In genomic region chr5:175692996-175693700, GRCh38 we compare ENCODE assay signal across 16 cellular contexts. TPM values are rescaled to one million over a fixed set of nuclear protein-coding genes. Genes with fewer than 3 reads are reported as not detected.
DNase-seq lines count a peak whose midpoint lies in the region; ATAC-seq and TF ChIP-seq lines count a peak whose summit lies in the region.
"Had no signal": no experiment of that assay in that cellular context is flagged by ENCODE, and none has a peak within 500 bp of the region (broad histone marks: within the 10 kb centered on the region; RNA-seq: fewer than 3 reads in every experiment).

No MANE protein-coding gene starts in this region.

- no peaks in the 10 kb centered on the region for H3K36me3 ChIP-seq in left ventricle myocardium inferior
- H3K36me3 ChIP-seq in suprapubic skin = no peaks in the 10 kb centered on the region

- H3K9me3 ChIP-seq in left ventricle myocardium inferior (replicated peaks) = no peaks in the 10 kb centered on the region
- no peaks in the 10 kb centered on the region for H3K9me3 ChIP-seq in suprapubic skin

- WGBS in suprapubic skin = 55% methylated on average over 10 of the region's 12 CpGs

- peak overlapping the region; percentile 84 for H3K27ac Mint-ChIP-seq in activated naive CD4-positive, alpha-beta T cell treated with anti-CD3 and anti-CD28 coated beads, Interleukin-2, amount 50 U/mL, for 24 hours

- H3K4me3 ChIP-seq in left ventricle myocardium inferior (no peak overlapping the region), suprapubic skin (no peak overlapping the region)

- H3K27me3 Mint-ChIP-seq in activated naive CD4-positive, alpha-beta T cell treated with anti-CD3 and anti-CD28 coated beads, Interleukin-2, amount 50 U/mL, for 24 hours = no peaks in the 10 kb centered on the region

- peaks cover 3% of the 10 kb centered on the region for H3K36me3 Mint-ChIP-seq in activated naive CD4-positive, alpha-beta T cell treated with anti-CD3 and anti-CD28 coated beads, Interleukin-2, amount 50 U/mL, for 24 hours

- H3K9me3 Mint-ChIP-seq in activated naive CD4-positive, alpha-beta T cell treated with anti-CD3 and anti-CD28 coated beads, Interleukin-2, amount 50 U/mL, for 24 hours = no peaks in the 10 kb centered on the region
- H3K9me3 Mint-ChIP-seq: WTC11 had no signal

- intact Hi-C loops in left ventricle myocardium inferior (cut with micrococcal nuclease) = no loop called here

- H3K27ac ChIP-seq in left ventricle myocardium inferior (replicated peaks) (peak overlapping the region; percentile 54), suprapubic skin (peak overlapping the region; percentile 62)
- H3K27ac ChIP-seq: foreskin keratinocyte had no signal

- no peak for DNase-seq in activated naive CD4-positive, alpha-beta T cell treated with anti-CD3 and anti-CD28 coated beads, Interleukin-2, amount 50 U/mL, for 16 hours
- peak; percentile 64 to 68 for DNase-seq in Kasumi-1 (lab: John Stamatoyannopoulos, UW)
- no peak for DNase-seq in left ventricle myocardium inferior
- DNase-seq in suprapubic skin (ENCODE audit: low spot score in 2 of 2) = no peak
- no peak for DNase-seq in NAMALWA (ENCODE audit: low spot score)
- no peak for DNase-seq in NK-92 treated with Interleukin-12 subunit alpha and Interleukin-12 subunit beta, amount 100 ng/mL, for 24 hours (lab: John Stamatoyannopoulos, UW)
- DNase-seq: activated CD8-positive, alpha-beta memory T cell treated with anti-CD3 and anti-CD28 coated beads, Interleukin-2, amount 50 U/mL, for 4 hours; cerebellar nuclear complex; foreskin keratinocyte; GF-D8; GOT3; NCI-H1436 treated with DMSO at 0.1 percent for 48 hours had no signal

- peaks cover 65% of the 10 kb centered on the region for H3K4me1 ChIP-seq in left ventricle myocardium inferior
- peaks cover 11% of the 10 kb centered on the region for H3K4me1 ChIP-seq in suprapubic skin
- H3K4me1 ChIP-seq: foreskin keratinocyte had no signal

- no peak for TF ChIP-seq EP300 in suprapubic skin (IDR thresholded peaks at IDR 0.05)

- H3K27me3 ChIP-seq in left ventricle myocardium inferior (ENCODE audit: low read depth) (no peaks in the 10 kb centered on the region), suprapubic skin (peaks cover 7% of the 10 kb centered on the region)
- H3K27me3 ChIP-seq: foreskin keratinocyte had no signal

- TF ChIP-seq CTCF in left ventricle myocardium inferior (IDR thresholded peaks at IDR 0.05; ENCODE audit: borderline replicate concordance) (no peak), suprapubic skin (IDR thresholded peaks at IDR 0.05) (no peak)

- H3K4me1 Mint-ChIP-seq in activated naive CD4-positive, alpha-beta T cell treated with anti-CD3 and anti-CD28 coated beads, Interleukin-2, amount 50 U/mL, for 24 hours = peaks cover 70% of the 10 kb centered on the region

- TF ChIP-seq POLR2A in suprapubic skin (IDR thresholded peaks at IDR 0.05) = no peak

- ATAC-seq in GM21528 (IDR thresholded peaks at IDR 0.05; ENCODE audit: low FRiP score, unreplicated experiment) = no peak
- ATAC-seq: foreskin keratinocyte, WTC11 had no signal

- H3K4me3 Mint-ChIP-seq in activated naive CD4-positive, alpha-beta T cell treated with anti-CD3 and anti-CD28 coated beads, Interleukin-2, amount 50 U/mL, for 24 hours = no peak overlapping the region
- H3K4me3 Mint-ChIP-seq: WTC11 had no signal

RNA-seq across cellular contexts. Expression of gene HRH2, which starts 35.3 kb away (rescaled TPM):
- total RNA-seq in left ventricle myocardium inferior (47.7 TPM), suprapubic skin (1 to 10 TPM in 2 of 4 donors, under 1 TPM in 2; 0.81 to 1.4 (median 1.0) TPM)
- total RNA-seq: foreskin keratinocyte, myocyte had no signal

Comparison
In these comparisons a context has a peak if more than half of its experiments do, and no peak if none do; other contexts are left out.
1. DNase-seq: peak in Kasumi-1 (2 of 2); none in activated naive CD4-positive, alpha-beta T cell treated with anti-CD3 and anti-CD28 coated beads, Interleukin-2, amount 50 U/mL, for 16 hours (single experiment), left ventricle myocardium inferior (single experiment), suprapubic skin (0 of 2), NAMALWA (single experiment) and NK-92 treated with Interleukin-12 subunit alpha and Interleukin-12 subunit beta, amount 100 ng/mL, for 24 hours (single experiment).
2. RNA of gene HRH2, which starts 35.3 kb away (total RNA-seq): 47.7 TPM in left ventricle myocardium inferior (single experiment); 0.81 to 1.4 TPM in suprapubic skin; every median in the first group is over 10 times any median in the second.